9 cellular contexts compared by ENCODE assay signal in the genomic region with DNA sequence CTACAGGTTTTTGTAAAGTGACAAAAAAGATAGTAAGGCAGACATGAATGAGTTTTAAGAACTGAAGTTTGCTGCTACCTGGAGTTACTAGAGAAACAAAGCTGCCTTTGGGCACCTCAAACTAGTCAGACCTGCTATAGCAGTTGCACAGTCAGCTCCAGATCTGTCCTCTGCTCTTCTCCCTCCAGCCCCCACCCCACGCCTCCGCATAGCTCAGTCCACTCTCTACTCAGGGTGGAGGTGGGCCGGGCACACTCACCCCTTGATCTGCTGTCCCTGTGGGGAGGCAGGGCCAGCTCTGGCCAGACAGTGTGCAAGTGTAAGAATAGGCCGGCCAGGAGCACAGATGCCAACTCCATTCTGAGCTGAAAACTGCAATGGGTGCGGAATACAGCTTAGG. TPM values are rescaled to one million over a fixed set of nuclear protein-coding genes. Genes with fewer than 3 reads are reported as not detected.
DNase-seq lines count a peak whose midpoint lies in the region; ATAC-seq and TF ChIP-seq lines count a peak whose summit lies in the region.
"Had no signal": no experiment of that assay in that cellular context is flagged by ENCODE, and none has a peak within 500 bp of the region (broad histone marks: within the 10 kb centered on the region; RNA-seq: fewer than 3 reads in every experiment).

No MANE protein-coding gene starts in this region.

- ATAC-seq in Right ventricle myocardium inferior (no peak), GM19467 (IDR thresholded peaks at IDR 0.05; ENCODE audit: unreplicated experiment) (no peak)

- no peaks in the 10 kb centered on the region for H3K36me3 ChIP-seq in left ventricle myocardium inferior
- H3K36me3 ChIP-seq in mammary epithelial cell (ENCODE audit: insufficient read depth, low read length): no peaks in the 10 kb centered on the region
- H3K36me3 ChIP-seq in muscle layer of colon (ENCODE audit: insufficient read depth, low read length): no peaks in the 10 kb centered on the region

- H3K9ac ChIP-seq in mammary epithelial cell (ENCODE audit: insufficient read depth, low read length) (no peak overlapping the region), muscle layer of colon (ENCODE audit: low read length) (no peak overlapping the region)

- H3K27me3 ChIP-seq in left ventricle myocardium inferior (ENCODE audit: low read depth) (no peaks in the 10 kb centered on the region), mammary epithelial cell (ENCODE audit: insufficient read depth, low read length) (no peaks in the 10 kb centered on the region), muscle layer of colon (ENCODE audit: control insufficient read depth in 1 of 2, insufficient read depth in 2 of 2, low read length in 2 of 2) (no peaks in the 10 kb centered on the region)

- TF ChIP-seq CTCF in left ventricle myocardium inferior (IDR thresholded peaks at IDR 0.05; ENCODE audit: borderline replicate concordance) (no peak), mammary epithelial cell (conservative IDR thresholded peaks at IDR 0.05 in 1 of 2, IDR thresholded peaks at IDR 0.05 in 1 of 2; ENCODE audit: extremely low read depth in 1 of 2, insufficient read depth in 1 of 2, low read depth in 1 of 2, low read length in 2 of 2) (no peak)

- H3K27ac ChIP-seq in left ventricle myocardium inferior (replicated peaks) (peak overlapping the region; percentile 69), mammary epithelial cell (ENCODE audit: insufficient read depth, low read depth, low read length) (peak overlapping the region; percentile 58), muscle layer of colon (ENCODE audit: low read depth, low read length) (peak overlapping the region; percentile 8)
- H3K27ac ChIP-seq: SK-N-MC had no signal

- no peaks in the 10 kb centered on the region for H4K20me1 ChIP-seq in mammary epithelial cell (ENCODE audit: insufficient read depth, low read length)

- CTCF ChIA-PET in mammary epithelial cell (lab: Charles Lee; ENCODE audit: low non-redundant PET): interaction anchor here (0.6 kb wide), 1 partner anchor 25 kb away, joined by 4 read pairs; no protein-coding TSS in a partner anchor

- no peak overlapping the region for H2AFZ ChIP-seq in mammary epithelial cell (ENCODE audit: low read depth, low read length)

- peaks cover 93% of the 10 kb centered on the region for H3K79me2 ChIP-seq in mammary epithelial cell (ENCODE audit: insufficient read depth, low read length)

- no TSS peak for BruUV-seq in mammary epithelial cell (replicated peaks; lab: Mats Ljungman, UMichigan)

- H3K4me1 ChIP-seq in left ventricle myocardium inferior (peaks cover 93% of the 10 kb centered on the region), mammary epithelial cell (ENCODE audit: insufficient read depth, low read length) (peaks cover 45% of the 10 kb centered on the region), muscle layer of colon (ENCODE audit: insufficient read depth, low read length) (peaks cover 44% of the 10 kb centered on the region)

- no peak for DNase-seq in left ventricle myocardium inferior
- DNase-seq in Right ventricle myocardium inferior (ENCODE audit: missing footprints): no peak
- DNase-seq in mammary epithelial cell: peak; percentile 62
- DNase-seq in NAMALWA (ENCODE audit: low spot score): no peak
- no peak for DNase-seq in SHP77 (lab: John Stamatoyannopoulos, UW)
- DNase-seq in SW480 (ENCODE audit: low spot score): no peak

- intact Hi-C loops in left ventricle myocardium inferior (cut with micrococcal nuclease) (loop anchor here (5.0 kb wide), 2 partner anchors 98 to 213 kb away; no protein-coding TSS in a partner anchor), Right ventricle myocardium inferior (cut with DNase I) (loop anchor here (5.0 kb wide), 3 partner anchors 42 to 127 kb away; partner anchors contain the start of gene AFTPH), mammary epithelial cell (cut with micrococcal nuclease) (loop anchor here (10.0 kb wide), 1 partner anchor 315 kb away; no protein-coding TSS in a partner anchor)

- WGBS in mammary epithelial cell (ENCODE audit: low coverage, missing lambda C conversion rate): 8% methylated on average over 4 of the region's 5 CpGs

- dilution Hi-C loops in mammary epithelial cell (cut with HindIII; ENCODE audit: low sequenced_read_pairs): no loop called here

- H3K4me2 ChIP-seq in mammary epithelial cell (ENCODE audit: insufficient read depth, low read depth, low read length): peak overlapping the region; percentile 62

- in situ Hi-C loops in mammary epithelial cell (cut with MboI; ENCODE audit: low sequenced_read_pairs in 2 of 2): loop anchor here (5.0 to 10.0 kb wide), 3 partner anchors 55 to 213 kb away; no protein-coding TSS in a partner anchor

- no peaks in the 10 kb centered on the region for H3K9me3 ChIP-seq in left ventricle myocardium inferior (replicated peaks)
- no peaks in the 10 kb centered on the region for H3K9me3 ChIP-seq in mammary epithelial cell (replicated peaks; ENCODE audit: insufficient read depth, low read length)
- H3K9me3 ChIP-seq in muscle layer of colon (ENCODE audit: low read length): no peaks in the 10 kb centered on the region

- H3K4me3 ChIP-seq in left ventricle myocardium inferior: peak overlapping the region; percentile 37
- H3K4me3 ChIP-seq in mammary epithelial cell (replicated peaks in 1 of 3; ENCODE audit: insufficient read depth in 1 of 3, low read depth in 2 of 3, low read length in 3 of 3): peak overlapping the region in 2 of 3 experiments; percentile 28 to 35
- H3K4me3 ChIP-seq in muscle layer of colon (ENCODE audit: low read depth in 1 of 2, low read length in 2 of 2): no peak overlapping the region
- H3K4me3 ChIP-seq: SK-N-MC had no signal

RNA-seq across cellular contexts. Expression of gene SERTAD2, which starts 4.1 kb away (rescaled TPM):
- total RNA-seq in left ventricle myocardium inferior (14.5 TPM), Right ventricle myocardium inferior (13.6 TPM), mammary epithelial cell (10 to 100 TPM; 16.0 to 24.2 TPM)
- 13.3 TPM for polyA plus RNA-seq in mammary epithelial cell
- 17.2 TPM for polyA minus RNA-seq in mammary epithelial cell

Comparison
In these comparisons a context has a peak if more than half of its experiments do, and no peak if none do; other contexts are left out.
1. H3K27ac ChIP-seq: peak in every context shown above with its lines; median percentile 69 in left ventricle myocardium inferior; 58 in mammary epithelial cell; 8 in muscle layer of colon.
2. H3K4me3 ChIP-seq: peak in left ventricle myocardium inferior (single experiment) and mammary epithelial cell (2 of 3); none in muscle layer of colon (0 of 2).